29 cellular contexts compared by ENCODE assay signal in genomic region chr12:86226481-86226880, GRCh38. TPM values are rescaled to one million over a fixed set of nuclear protein-coding genes. Genes with fewer than 3 reads are reported as not detected.
"Had no signal": no experiment of that assay in that cellular context is flagged by ENCODE, and none has a peak within 500 bp of the region (broad histone marks: within the 10 kb centered on the region; RNA-seq: fewer than 3 reads in every experiment).

No MANE protein-coding gene starts in this region.

- H3K4me3 Mint-ChIP-seq: activated CD4-positive, alpha-beta memory T cell treated with anti-CD3 and anti-CD28 coated beads, Interleukin-2, amount 10 ng/mL, durations not matched to agents 7 days and 5 days; activated CD4-positive, alpha-beta T cell treated with anti-CD3 and anti-CD28 coated beads, Interleukin-2, amount 10 ng/mL, durations not matched to agents 7 days and 5 days; activated naive CD4-positive, alpha-beta T cell treated with anti-CD3 and anti-CD28 coated beads, Interleukin-2, amount 10 ng/mL, durations not matched to agents 7 days and 5 days; activated naive CD8-positive, alpha-beta T cell treated with anti-CD3 and anti-CD28 coated beads, Interleukin-2, amount 10 ng/mL, durations not matched to agents 7 days and 5 days; activated T-cell treated with anti-CD3 and anti-CD28 coated beads, Interleukin-2, amount 50 U/mL, for 24 hours; activated T-cell treated with anti-CD3 and anti-CD28 coated beads, Interleukin-2, amount 50 U/mL, for 72 hours; effector memory CD8-positive, alpha-beta T cell had no signal

- H3K9me3 Mint-ChIP-seq: activated naive CD8-positive, alpha-beta T cell treated with anti-CD3 and anti-CD28 coated beads, Interleukin-2, amount 10 ng/mL, durations not matched to agents 7 days and 5 days had no signal

- H3K4me1 Mint-ChIP-seq: activated CD4-positive, alpha-beta memory T cell treated with anti-CD3 and anti-CD28 coated beads, Interleukin-2, amount 10 ng/mL, durations not matched to agents 7 days and 5 days; activated CD4-positive, alpha-beta T cell treated with anti-CD3 and anti-CD28 coated beads, Interleukin-2, amount 10 ng/mL, durations not matched to agents 7 days and 5 days; activated naive CD4-positive, alpha-beta T cell treated with anti-CD3 and anti-CD28 coated beads, Interleukin-2, amount 10 ng/mL, durations not matched to agents 7 days and 5 days; activated naive CD8-positive, alpha-beta T cell treated with anti-CD3 and anti-CD28 coated beads, Interleukin-2, amount 10 ng/mL, durations not matched to agents 7 days and 5 days had no signal

- H3K36me3 Mint-ChIP-seq: activated naive CD4-positive, alpha-beta T cell treated with anti-CD3 and anti-CD28 coated beads, Interleukin-2, amount 10 ng/mL, durations not matched to agents 7 days and 5 days; activated naive CD4-positive, alpha-beta T cell treated with anti-CD3 and anti-CD28 coated beads, Interleukin-2, amount 50 U/mL, for 72 hours; activated naive CD8-positive, alpha-beta T cell treated with anti-CD3 and anti-CD28 coated beads, Interleukin-2, amount 10 ng/mL, durations not matched to agents 7 days and 5 days had no signal

- H3K27ac Mint-ChIP-seq: activated CD4-positive, alpha-beta memory T cell treated with anti-CD3 and anti-CD28 coated beads, Interleukin-2, amount 10 ng/mL, durations not matched to agents 7 days and 5 days; activated CD4-positive, alpha-beta T cell treated with anti-CD3 and anti-CD28 coated beads, Interleukin-2, amount 10 ng/mL, durations not matched to agents 7 days and 5 days; activated naive CD4-positive, alpha-beta T cell treated with anti-CD3 and anti-CD28 coated beads, Interleukin-2, amount 10 ng/mL, durations not matched to agents 7 days and 5 days; activated naive CD4-positive, alpha-beta T cell treated with anti-CD3 and anti-CD28 coated beads, Interleukin-2, amount 50 U/mL, for 72 hours; activated naive CD8-positive, alpha-beta T cell treated with anti-CD3 and anti-CD28 coated beads, Interleukin-2, amount 10 ng/mL, durations not matched to agents 7 days and 5 days; activated T-cell treated with anti-CD3 and anti-CD28 coated beads, Interleukin-2, amount 50 U/mL, for 24 hours; activated T-cell treated with anti-CD3 and anti-CD28 coated beads, Interleukin-2, amount 50 U/mL, for 72 hours; effector memory CD8-positive, alpha-beta T cell had no signal

- ATAC-seq: activated naive CD4-positive, alpha-beta T cell treated with anti-CD3 and anti-CD28 coated beads, Interleukin-2, amount 50 U/mL, for 72 hours; activated T-cell treated with anti-CD3 and anti-CD28 coated beads, Interleukin-2, amount 50 U/mL, for 72 hours; effector memory CD8-positive, alpha-beta T cell had no signal

- DNase-seq: activated CD4-positive, alpha-beta memory T cell treated with anti-CD3 and anti-CD28 coated beads, Interleukin-2, amount 10 ng/mL, durations not matched to agents 7 days and 5 days; activated CD4-positive, alpha-beta T cell treated with anti-CD3 and anti-CD28 coated beads for 1 hour; activated CD4-positive, alpha-beta T cell treated with anti-CD3 and anti-CD28 coated beads for 4 hours; activated CD4-positive, alpha-beta T cell treated with anti-CD3 and anti-CD28 coated beads, Interleukin-2, amount 10 ng/mL, durations not matched to agents 7 days and 5 days; activated CD4-positive, alpha-beta T cell treated with anti-CD3 and anti-CD28 coated beads, Interleukin-2, amount 50 U/mL, for 4 hours; activated CD4-positive, CD25-positive, alpha-beta regulatory T cell; activated CD8-positive, alpha-beta memory T cell treated with anti-CD3 and anti-CD28 coated beads, Interleukin-2, amount 50 U/mL, for 48 hours; activated gamma-delta T cell; activated naive CD4-positive, alpha-beta T cell; activated naive CD4-positive, alpha-beta T cell treated with anti-CD3 and anti-CD28 coated beads, Interleukin-2, amount 10 ng/mL, durations not matched to agents 7 days and 5 days; activated naive CD8-positive, alpha-beta T cell treated with anti-CD3 and anti-CD28 coated beads, Interleukin-2, amount 10 ng/mL, durations not matched to agents 7 days and 5 days; activated T-cell treated with anti-CD3 and anti-CD28 coated beads for 4 hours; activated T-cell treated with anti-CD3 and anti-CD28 coated beads, Interleukin-2, amount 50 U/mL, for 24 hours; activated T-cell treated with anti-CD3 and anti-CD28 coated beads, Interleukin-2, amount 50 U/mL, for 72 hours; amniotic stem cell; anterior cingulate cortex; brain microvascular endothelial cell; caudate nucleus; cortex of kidney; dermis blood vessel endothelial cell; effector CD4-positive, alpha-beta T cell; effector memory CD8-positive, alpha-beta T cell; esophagus squamous epithelium; head of caudate nucleus; T-helper 2 cell had no signal

- H3K27me3 Mint-ChIP-seq: activated CD4-positive, alpha-beta memory T cell treated with anti-CD3 and anti-CD28 coated beads, Interleukin-2, amount 10 ng/mL, durations not matched to agents 7 days and 5 days; activated CD4-positive, alpha-beta T cell treated with anti-CD3 and anti-CD28 coated beads, Interleukin-2, amount 10 ng/mL, durations not matched to agents 7 days and 5 days; activated naive CD4-positive, alpha-beta T cell treated with anti-CD3 and anti-CD28 coated beads, Interleukin-2, amount 10 ng/mL, durations not matched to agents 7 days and 5 days; activated naive CD8-positive, alpha-beta T cell treated with anti-CD3 and anti-CD28 coated beads, Interleukin-2, amount 10 ng/mL, durations not matched to agents 7 days and 5 days; activated T-cell treated with anti-CD3 and anti-CD28 coated beads, Interleukin-2, amount 50 U/mL, for 24 hours; effector memory CD8-positive, alpha-beta T cell had no signal

- H3K4me3 ChIP-seq: esophagus squamous epithelium had no signal

RNA-seq across cellular contexts. Expression of gene MGAT4C, which starts 29.7 kb away (rescaled TPM):
- total RNA-seq: activated CD4-positive, alpha-beta memory T cell treated with anti-CD3 and anti-CD28 coated beads, Interleukin-2, amount 10 ng/mL, durations not matched to agents 7 days and 5 days; activated CD4-positive, alpha-beta T cell treated with anti-CD3 and anti-CD28 coated beads, Interleukin-2, amount 10 ng/mL, durations not matched to agents 7 days and 5 days; activated naive CD4-positive, alpha-beta T cell treated with anti-CD3 and anti-CD28 coated beads, Interleukin-2, amount 50 U/mL, for 72 hours; activated naive CD8-positive, alpha-beta T cell treated with anti-CD3 and anti-CD28 coated beads, Interleukin-2, amount 10 ng/mL, durations not matched to agents 7 days and 5 days; activated T-cell treated with anti-CD3 and anti-CD28 coated beads, Interleukin-2, amount 50 U/mL, for 72 hours; dermis blood vessel endothelial cell; fibroblast of lung; fibroblast of villous mesenchyme; T-helper 1 cell treated with Interleukin-12 subunit alpha and Interleukin-12 subunit beta and Interleukin-4 antibody, amounts not matched to agents 30 ng/mL and 1 ng/mL, for 36 hours had no signal
